ENCODE assay signal across 19 cellular contexts in the genomic region with DNA sequence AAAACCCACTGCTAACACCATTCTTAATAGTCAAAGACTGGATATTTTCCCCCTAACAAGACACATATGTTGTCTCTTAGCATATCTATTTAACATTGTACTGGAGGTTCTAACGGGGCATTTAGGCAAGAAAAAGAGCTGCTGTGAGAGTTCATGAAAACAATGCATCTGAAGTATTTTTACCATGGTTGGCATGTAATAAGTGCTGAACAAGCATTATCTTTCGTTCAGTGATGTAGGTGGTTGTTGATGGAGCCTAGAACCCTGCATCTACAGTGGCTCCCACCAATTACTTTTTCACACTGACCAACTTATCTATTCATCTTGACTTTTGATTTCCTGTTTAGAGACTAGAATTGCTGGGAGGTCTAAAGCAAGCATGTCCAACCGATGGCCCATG. TPM values are rescaled to one million over a fixed set of nuclear protein-coding genes. Genes with fewer than 3 reads are reported as not detected.
DNase-seq lines count a peak whose midpoint lies in the region; ATAC-seq, FAIRE-seq and TF ChIP-seq lines count a peak whose summit lies in the region.
"Had no signal": no experiment of that assay in that cellular context is flagged by ENCODE, and none has a peak within 500 bp of the region (broad histone marks: within the 10 kb centered on the region; RNA-seq: fewer than 3 reads in every experiment).

No MANE protein-coding gene starts in this region.

- H3K27me3 ChIP-seq in HL-60 (ENCODE audit: insufficient read depth, poor library complexity, severe bottlenecking) (no peaks in the 10 kb centered on the region), GM12878 (replicated peaks in 1 of 2; ENCODE audit: control insufficient read depth in 2 of 2, insufficient read depth in 2 of 2, low read length in 1 of 2) (no peaks in the 10 kb centered on the region), spleen (replicated peaks in 1 of 7) (no peaks in the 10 kb centered on the region)
- H3K27me3 ChIP-seq: thyroid gland had no signal

- H3K79me2 ChIP-seq in GM12878 (ENCODE audit: control insufficient read depth, insufficient read depth, low read length) = peaks cover 97% of the 10 kb centered on the region

- CTCF ChIA-PET in GM12878 (lab: Yijun Ruan, JAX) = interaction anchor here (1.1 to 1.3 kb wide), 2 partner anchors 9 kb away, joined by 3 read pairs; no protein-coding TSS in a partner anchor

- DNase-seq in activated CD8-positive, alpha-beta memory T cell treated with anti-CD3 and anti-CD28 coated beads for 24 hours = peak; percentile 38
- DNase-seq in activated CD8-positive, alpha-beta memory T cell treated with anti-CD3 and anti-CD28 coated beads, Interleukin-2, amount 50 U/mL, for 48 hours = no peak
- DNase-seq in HL-60 (ENCODE audit: low read depth in 1 of 2, low spot score in 1 of 2) (no peak), GM12878 (ENCODE audit: low read depth, low spot score) (no peak), spleen (no peak), NCI-H2227 treated with DMSO at 0.1 percent for 48 hours (lab: John Stamatoyannopoulos, UW) (no peak), OCI-M1 (lab: John Stamatoyannopoulos, UW) (no peak), NCI-H1694 (lab: John Stamatoyannopoulos, UW) (no peak)
- DNase-seq: Caco-2, erythroblast, mammary epithelial cell, NCI-H82, SW 1271, thyroid gland had no signal

- H3K27ac ChIP-seq in HL-60 (replicated peaks) (peak overlapping the region; percentile 29; the same call in 1 of the 2 replicates), GM12878 (ENCODE audit: control insufficient read depth, insufficient read depth) (peak overlapping the region; percentile 68), spleen (peak overlapping the region; percentile 39 to 99 (median 98))

- RAD21 ChIA-PET in GM12878 (lab: Charles Lee; ENCODE audit: unreplicated experiment) = interaction anchor here (2.3 kb wide), 1 partner anchor 13 kb away, joined by 7 read pairs; no protein-coding TSS in a partner anchor

- WGBS in GM12878 (ENCODE audit: insufficient coverage, insufficient replicate concordance, low lambda C conversion rate, missing lambda C conversion rate) = 44% methylated on average over 3 of the region's 3 CpGs
- 47 to 53% (median 51%) methylated on average over 3 of the region's 3 CpGs for WGBS in spleen, 5 donors

- intact Hi-C loops in GM12878 (cut with micrococcal nuclease; ENCODE audit: unreplicated experiment) = no loop called here
- intact Hi-C loops in spleen (cut with DNase I; ENCODE audit: low total_unique reads) = no loop called here

- peaks cover 63% of the 10 kb centered on the region for H3K4me1 ChIP-seq in GM12878 (ENCODE audit: control insufficient read depth, insufficient read depth, low read length)
- peaks cover 73 to 99% (median 96%) of the 10 kb centered on the region in 6 donors for H3K4me1 ChIP-seq in spleen

- H2AFZ ChIP-seq in GM12878 (ENCODE audit: control insufficient read depth, low read depth, low read length) = no peak overlapping the region

- H3K4me2 ChIP-seq in GM12878 (ENCODE audit: control insufficient read depth, insufficient read depth) = peak overlapping the region; percentile 41; the same call in 1 of the 2 replicates

- no peak for TF ChIP-seq CTCF in HL-60 (IDR thresholded peaks at IDR 0.05; ENCODE audit: insufficient read depth, low read length)
- no peak for TF ChIP-seq CTCF in GM12878 (IDR thresholded peaks at IDR 0.05 in 2 of 3, conservative IDR thresholded peaks at IDR 0.05 in 1 of 3; ENCODE audit: control insufficient read depth in 2 of 3, extremely low read depth in 1 of 3, insufficient read depth in 1 of 3, low read depth in 3 of 3, low read length in 3 of 3)
- no peak for TF ChIP-seq CTCF in spleen (IDR thresholded peaks at IDR 0.05 in 8 of 11, conservative IDR thresholded peaks at IDR 0.05 in 3 of 11)

- TF ChIP-seq POLR2A in GM12878 (IDR thresholded peaks at IDR 0.05; ENCODE audit: low read depth, low read length) = no peak
- TF ChIP-seq POLR2A in spleen (IDR thresholded peaks at IDR 0.05) = no peak

- no peak for FAIRE-seq in GM12878 (lab: Jason Lieb, UNC)
- FAIRE-seq: G401.6, RCC 7860 had no signal

- TF ChIP-seq RAD21 in GM12878 (IDR thresholded peaks at IDR 0.05; ENCODE audit: insufficient read depth, low read depth, low read length) = no peak

- no peak for ATAC-seq in GM12878
- ATAC-seq: HCT116, WTC11 had no signal

- SMC1A ChIA-PET in GM12878 (lab: Charles Lee; ENCODE audit: uncharacterized antibody, unreplicated experiment) = interaction anchor here (1.0 to 10.4 kb wide), 3 partner anchors 13 to 72 kb away, joined by 3 to 172 read pairs (median 4); no protein-coding TSS in a partner anchor

- POLR2A ChIA-PET in GM12878 (lab: Charles Lee) = interaction anchor here (0.6 kb wide), 1 partner anchor 15 kb away, joined by 3 read pairs; no protein-coding TSS in a partner anchor

- no peak overlapping the region for H3K9ac ChIP-seq in GM12878 (ENCODE audit: control insufficient read depth, insufficient read depth, low read length)

- BruUV-seq in GM12878 (replicated peaks; lab: Mats Ljungman, UMichigan) = no TSS peak

- TF ChIP-seq EP300 in GM12878 (IDR thresholded peaks at IDR 0.05; ENCODE audit: borderline replicate concordance in 1 of 2, control insufficient read depth in 1 of 2, low read depth in 2 of 2, low read length in 2 of 2) = no peak

- no peaks in the 10 kb centered on the region for H4K20me1 ChIP-seq in GM12878 (ENCODE audit: control insufficient read depth, insufficient read depth)

- H3K9me3 ChIP-seq in GM12878 (replicated peaks; ENCODE audit: control insufficient read depth, insufficient read depth, low read length) (no peaks in the 10 kb centered on the region), spleen (no peaks in the 10 kb centered on the region)
- H3K9me3 ChIP-seq: Caco-2, thyroid gland had no signal

- H3K4me3 ChIP-seq in HL-60 (replicated peaks; ENCODE audit: insufficient read depth, low read length) (no peak overlapping the region), GM12878 (0 out of 2 replicates have a peak overlapping the region, but pooled peaks have one; percentile 21), spleen (no peak overlapping the region)
- H3K4me3 ChIP-seq: coronary artery, thyroid gland had no signal

- H3K36me3 ChIP-seq in GM12878 (ENCODE audit: control insufficient read depth in 2 of 2, insufficient read depth in 2 of 2, low read length in 1 of 2) = peaks cover 0 to 1% of the 10 kb centered on the region in 2 experiments; a peak in 2 of 4 replicates
- no peaks in the 10 kb centered on the region for H3K36me3 ChIP-seq in spleen
- H3K36me3 ChIP-seq: thyroid gland had no signal

- in situ Hi-C loops in GM12878 (cut with MboI) = no loop called here

TF ChIP-seq in GM12878, 131 proteins besides CTCF, POLR2A, EP300 and RAD21 (continues in another document):
- TF ChIP-seq, protein P1, sequence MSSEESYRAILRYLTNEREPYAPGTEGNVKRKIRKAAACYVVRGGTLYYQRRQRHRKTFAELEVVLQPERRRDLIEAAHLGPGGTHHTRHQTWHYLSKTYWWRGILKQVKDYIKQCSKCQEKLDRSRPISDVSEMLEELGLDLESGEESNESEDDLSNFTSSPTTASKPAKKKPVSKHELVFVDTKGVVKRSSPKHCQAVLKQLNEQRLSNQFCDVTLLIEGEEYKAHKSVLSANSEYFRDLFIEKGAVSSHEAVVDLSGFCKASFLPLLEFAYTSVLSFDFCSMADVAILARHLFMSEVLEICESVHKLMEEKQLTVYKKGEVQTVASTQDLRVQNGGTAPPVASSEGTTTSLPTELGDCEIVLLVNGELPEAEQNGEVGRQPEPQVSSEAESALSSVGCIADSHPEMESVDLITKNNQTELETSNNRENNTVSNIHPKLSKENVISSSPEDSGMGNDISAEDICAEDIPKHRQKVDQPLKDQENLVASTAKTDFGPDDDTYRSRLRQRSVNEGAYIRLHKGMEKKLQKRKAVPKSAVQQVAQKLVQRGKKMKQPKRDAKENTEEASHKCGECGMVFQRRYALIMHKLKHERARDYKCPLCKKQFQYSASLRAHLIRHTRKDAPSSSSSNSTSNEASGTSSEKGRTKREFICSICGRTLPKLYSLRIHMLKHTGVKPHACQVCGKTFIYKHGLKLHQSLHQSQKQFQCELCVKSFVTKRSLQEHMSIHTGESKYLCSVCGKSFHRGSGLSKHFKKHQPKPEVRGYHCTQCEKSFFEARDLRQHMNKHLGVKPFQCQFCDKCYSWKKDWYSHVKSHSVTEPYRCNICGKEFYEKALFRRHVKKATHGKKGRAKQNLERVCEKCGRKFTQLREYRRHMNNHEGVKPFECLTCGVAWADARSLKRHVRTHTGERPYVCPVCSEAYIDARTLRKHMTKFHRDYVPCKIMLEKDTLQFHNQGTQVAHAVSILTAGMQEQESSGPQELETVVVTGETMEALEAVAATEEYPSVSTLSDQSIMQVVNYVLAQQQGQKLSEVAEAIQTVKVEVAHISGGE (CRISPR knock-in tag; IDR thresholded peaks at IDR 0.05) = no peak
- no peak for TF ChIP-seq ZNF384 (IDR thresholded peaks at IDR 0.05; ENCODE audit: borderline replicate concordance, low read depth, low read length)

RNA-seq across cellular contexts. Expression of gene B4GALT1, which starts 12.8 kb away (rescaled TPM):
- 47.6 and 51.1 TPM in 2 replicates for total RNA-seq in GM12878 (2013; cell fraction: nucleolus; rRNA removed)
- 23.4 and 24.2 TPM in 2 replicates for total RNA-seq in GM12878 (2014; rRNA removed)
- total RNA-seq in GM12878 (2014; rRNA removed; fragmentation: Illumina TruSeq; extraction: Trizol) = 12.7 and 15.3 TPM in 2 replicates
- 77.5 and 79.0 TPM in 2 replicates for total RNA-seq in GM12878 (2021)
- 50.1 TPM for polyA plus RNA-seq in GM12878 (2011; ENCODE audit: low read depth)
- polyA plus RNA-seq in GM12878 (2011; rRNA removed) = 29.6 and 36.5 TPM in 2 replicates
- polyA plus RNA-seq in GM12878 (2011; cell fraction: cytosol; rRNA removed) = 36.7 and 49.7 TPM in 2 replicates
- polyA plus RNA-seq in GM12878 (2011; cell fraction: nucleus; rRNA removed) = 16.8 and 18.8 TPM in 2 replicates
- polyA plus RNA-seq in GM12878 (2012) = 58.2 and 65.9 TPM in 2 replicates
- polyA plus RNA-seq in GM12878 (2014; fragmentation: Illumina TruSeq; extraction: Trizol) = 66.7 and 68.8 TPM in 2 replicates
- polyA plus RNA-seq in GM12878 (2014; fragmentation: Nextera tagmentation; extraction: Ambion mirVana) = 10 to 100 TPM; 22.4 to 23.3 TPM
- 42.6 and 45.5 TPM in 2 replicates for polyA plus RNA-seq in GM12878 (2014; rRNA removed)
- 10 to 100 TPM; 50.2 to 50.8 TPM for polyA plus RNA-seq in GM12878 (2016; fragmentation: Nextera tagmentation; extraction: Ambion mirVana)
- polyA minus RNA-seq in GM12878 (2011; rRNA and poly(A)+ RNA removed) = 48.3 and 58.3 TPM in 2 replicates
- polyA minus RNA-seq in GM12878 (2011; cell fraction: cytosol; rRNA and poly(A)+ RNA removed) = 25.8 and 27.2 TPM in 2 replicates
- 10.3 and 16.8 TPM in 2 replicates for polyA minus RNA-seq in GM12878 (2011; cell fraction: nucleus; rRNA and poly(A)+ RNA removed)
- total RNA-seq in spleen = 100 to 1,000 TPM in 2 of 7 donors, 10 to 100 TPM in 5; 75.1 to 111 (median 91.4) TPM
- 10 to 100 TPM; 18.1 to 29.5 (median 25.4) TPM for polyA plus RNA-seq in spleen

Comparison
In these comparisons a context has a peak if more than half of its experiments do, and no peak if none do; other contexts are left out.
1. H3K27ac ChIP-seq: peak in every context shown above with its lines; median percentile 98 in spleen; 68 in GM12878; 29 in HL-60.